ENCODE assay signal across 17 cellular contexts in genomic region chr2:168086805-168087204, GRCh38.
DNase-seq lines count a peak whose midpoint lies in the region; ATAC-seq and TF ChIP-seq lines count a peak whose summit lies in the region.
"Had no signal": no experiment of that assay in that cellular context is flagged by ENCODE, and none has a peak within 500 bp of the region (broad histone marks: within the 10 kb centered on the region; RNA-seq: fewer than 3 reads in every experiment).

No MANE protein-coding gene starts in this region.

- ATAC-seq in stimulated activated naive B cell treated with anti-CD40 and anti-IgM and Interleukin-4, amounts not matched to agents 10 μg/mL and 1 μg/mL and 100 μg/mL, for 72 hours (replicated peaks), result no peak

- H3K36me3 Mint-ChIP-seq in progenitor cell of endocrine pancreas (ENCODE audit: insufficient read depth), result peaks cover 8% of the 10 kb centered on the region
- peaks cover 16 to 45% of the 10 kb centered on the region in 2 donors for H3K36me3 Mint-ChIP-seq in CD4-positive, alpha-beta memory T cell
- peaks cover 19 to 32% of the 10 kb centered on the region in 2 donors for H3K36me3 Mint-ChIP-seq in stimulated activated naive B cell treated with anti-CD40 and anti-IgM and Interleukin-4, amounts not matched to agents 10 μg/mL and 1 μg/mL and 100 μg/mL, for 72 hours

- no peaks in the 10 kb centered on the region for H3K9me3 ChIP-seq in CD4-positive, alpha-beta memory T cell (ENCODE audit: control insufficient read depth in 1 of 2, low read length in 2 of 2)

- H3K27ac ChIP-seq in 22Rv1 (peak overlapping the region; percentile 93), angular gyrus (ENCODE audit: low read depth, low read length) (peak overlapping the region; percentile 65)
- H3K27ac ChIP-seq in CD4-positive, alpha-beta memory T cell (ENCODE audit: low read depth, low read length), result no peak overlapping the region
- H3K27ac ChIP-seq: GM23248 had no signal

- no peak overlapping the region for H3K4me3 ChIP-seq in fibroblast of pulmonary artery (replicated peaks; ENCODE audit: low read depth, low read length)
- no peak overlapping the region for H3K4me3 ChIP-seq in CD4-positive, alpha-beta memory T cell (ENCODE audit: low read length in 2 of 2)
- H3K4me3 ChIP-seq: GM23248 had no signal

- H3K36me3 ChIP-seq in CD4-positive, alpha-beta memory T cell (ENCODE audit: insufficient read depth, low read length), result peaks cover 4% of the 10 kb centered on the region

- H3K27me3 ChIP-seq in CD4-positive, alpha-beta memory T cell (ENCODE audit: insufficient read depth, low read length), result no peaks in the 10 kb centered on the region

- CTCF ChIA-PET in CD4-positive, alpha-beta memory T cell (lab: Charles Lee; ENCODE audit: partially characterized antibody), result interaction anchor here (4.2 kb wide), 1 partner anchor 32 kb away, joined by 21 read pairs; no protein-coding TSS in a partner anchor

- no peak overlapping the region for H3K4me3 Mint-ChIP-seq in progenitor cell of endocrine pancreas (ENCODE audit: low read depth)
- no peak overlapping the region for H3K4me3 Mint-ChIP-seq in CD4-positive, alpha-beta memory T cell
- no peak overlapping the region for H3K4me3 Mint-ChIP-seq in stimulated activated naive B cell treated with anti-CD40 and anti-IgM and Interleukin-4, amounts not matched to agents 10 μg/mL and 1 μg/mL and 100 μg/mL, for 72 hours
- H3K4me3 Mint-ChIP-seq: CD4-positive, CD25-positive, alpha-beta regulatory T cell had no signal

- H3K4me1 Mint-ChIP-seq in progenitor cell of endocrine pancreas (ENCODE audit: low read depth), result peaks cover 13% of the 10 kb centered on the region
- H3K4me1 Mint-ChIP-seq in CD4-positive, alpha-beta memory T cell, result peaks cover 21 to 29% (median 26%) of the 10 kb centered on the region in 4 donors
- H3K4me1 Mint-ChIP-seq in stimulated activated naive B cell treated with anti-CD40 and anti-IgM and Interleukin-4, amounts not matched to agents 10 μg/mL and 1 μg/mL and 100 μg/mL, for 72 hours, result peaks cover 11 to 26% of the 10 kb centered on the region in 2 donors

- peak overlapping the region; percentile 66 for H3K27ac Mint-ChIP-seq in progenitor cell of endocrine pancreas
- H3K27ac Mint-ChIP-seq in CD4-positive, alpha-beta memory T cell, result no peak overlapping the region
- no peak overlapping the region for H3K27ac Mint-ChIP-seq in stimulated activated naive B cell treated with anti-CD40 and anti-IgM and Interleukin-4, amounts not matched to agents 10 μg/mL and 1 μg/mL and 100 μg/mL, for 72 hours

- peaks cover 22% of the 10 kb centered on the region for H3K4me1 ChIP-seq in CD4-positive, alpha-beta memory T cell (ENCODE audit: insufficient read depth, low read length)

- peaks cover 12% of the 10 kb centered on the region for H3K9me3 Mint-ChIP-seq in progenitor cell of endocrine pancreas (ENCODE audit: low read depth)
- H3K9me3 Mint-ChIP-seq in CD4-positive, alpha-beta memory T cell, result no peaks in the 10 kb centered on the region
- H3K9me3 Mint-ChIP-seq in stimulated activated naive B cell treated with anti-CD40 and anti-IgM and Interleukin-4, amounts not matched to agents 10 μg/mL and 1 μg/mL and 100 μg/mL, for 72 hours, result peaks cover 7 to 11% of the 10 kb centered on the region in 2 donors

- no peaks in the 10 kb centered on the region for H3K27me3 Mint-ChIP-seq in progenitor cell of endocrine pancreas
- no peaks in the 10 kb centered on the region for H3K27me3 Mint-ChIP-seq in CD4-positive, alpha-beta memory T cell
- H3K27me3 Mint-ChIP-seq in stimulated activated naive B cell treated with anti-CD40 and anti-IgM and Interleukin-4, amounts not matched to agents 10 μg/mL and 1 μg/mL and 100 μg/mL, for 72 hours, result no peaks in the 10 kb centered on the region
- H3K27me3 Mint-ChIP-seq: CD4-positive, CD25-positive, alpha-beta regulatory T cell had no signal

- intact Hi-C loops in CD4-positive, alpha-beta memory T cell (cut with micrococcal nuclease), result no loop called here

- peak; percentile 4 for DNase-seq in fibroblast of pulmonary artery (ENCODE audit: low read depth)
- DNase-seq in progenitor cell of endocrine pancreas (ENCODE audit: low spot score, unreplicated experiment), result no peak
- no peak for DNase-seq in CD4-positive, alpha-beta memory T cell
- DNase-seq in stimulated activated naive B cell treated with anti-CD40 and anti-IgM and Interleukin-4, amounts not matched to agents 10 μg/mL and 1 μg/mL and 100 μg/mL, for 72 hours, result no peak
- no peak for DNase-seq in stimulated activated CD4-positive, alpha-beta T cell treated with anti-CD3 and anti-CD28 coated beads, Interleukin-4, amount 100 ng/mL, for 1 hour
- DNase-seq in DMS79 (lab: John Stamatoyannopoulos, UW), result no peak
- DNase-seq: Calu3; CD4-positive, CD25-positive, alpha-beta regulatory T cell; DND-41; GM23248; KG1; NCI-H1092; NCI-H2107; NCI-H774; SHP77 had no signal

- POLR2A ChIA-PET in CD4-positive, alpha-beta memory T cell (lab: Charles Lee; ENCODE audit: partially characterized antibody), result no interaction called here

- no peak for TF ChIP-seq CTCF in 22Rv1 (IDR thresholded peaks at IDR 0.05)
- no peak for TF ChIP-seq CTCF in fibroblast of pulmonary artery (IDR thresholded peaks at IDR 0.05; ENCODE audit: low read length, missing control alignments)
- no peak for TF ChIP-seq CTCF in progenitor cell of endocrine pancreas (IDR thresholded peaks at IDR 0.05; ENCODE audit: unreplicated experiment)
